In genomic region chr7:16645593-16646426, GRCh38 we compare ENCODE assay signal across 8 cellular contexts. TPM values are rescaled to one million over a fixed set of nuclear protein-coding genes. Genes with fewer than 3 reads are reported as not detected.
DNase-seq lines count a peak whose midpoint lies in the region; ATAC-seq and TF ChIP-seq lines count a peak whose summit lies in the region.

Gene ANKMY2, minus strand, starts transcription at chr7:16645754. Its CDS starts 181 bp downstream, at chr7:16645573.
Gene BZW2, plus strand, starts transcription at chr7:16646181. Its CDS starts 19,263 bp downstream, at chr7:16665444.

- H3K4me1 ChIP-seq in right atrium auricular region (peaks cover 0 to 65% of the 10 kb centered on the region in 2 donors), prostate gland (replicated peaks) (peaks cover 7% of the 10 kb centered on the region)

- TF ChIP-seq CTCF in right atrium auricular region (IDR thresholded peaks at IDR 0.05): no peak
- peak in 2 of 4 experiments; percentile 14 to 61 for TF ChIP-seq CTCF in prostate gland (IDR thresholded peaks at IDR 0.05)

- peaks cover 2% of the 10 kb centered on the region for H3K36me3 Mint-ChIP-seq in T-helper 17 cell (ENCODE audit: low read depth)

- 0% methylated on average over 67 of the region's 68 CpGs for WGBS in prostate gland

- H3K4me3 ChIP-seq in right atrium auricular region (peak within 1 kb of the TSS; percentile 90 to 98), prostate gland (peak within 1 kb of the TSS; percentile 77 to 94)

- H3K27me3 ChIP-seq in right atrium auricular region: no peaks in the 10 kb centered on the region
- no peaks in the 10 kb centered on the region for H3K27me3 ChIP-seq in prostate gland (replicated peaks; ENCODE audit: insufficient read depth)

- peak within 1 kb of the TSS; percentile 97 for H3K27ac Mint-ChIP-seq in T-helper 17 cell

- no peaks in the 10 kb centered on the region for H3K27me3 Mint-ChIP-seq in T-helper 17 cell

- intact Hi-C loops in prostate gland (cut with DNase I): loop anchor here (2.0 to 5.0 kb wide), 2 partner anchors 97 to 224 kb away; partner anchors contain the start of gene CRPPA

- ATAC-seq in HG02938 (IDR thresholded peaks at IDR 0.05; ENCODE audit: unreplicated experiment): peak; percentile 93
- ATAC-seq in T-helper 17 cell: peak; percentile 91

- peak; percentile 63 for TF ChIP-seq POLR2A in GM15510 (IDR thresholded peaks at IDR 0.05; ENCODE audit: borderline replicate concordance, extremely low read depth, insufficient read length)
- TF ChIP-seq POLR2A in prostate gland (IDR thresholded peaks at IDR 0.05): peak; percentile 92

- DNase-seq in NCI-H1694 treated with DMSO at 0.1 percent for 48 hours (lab: John Stamatoyannopoulos, UW): peak; percentile 93
- DNase-seq in T-helper 17 cell: peak; percentile 86 to 89 (median 88)
- peak; percentile 93 for DNase-seq in right atrium auricular region (ENCODE audit: low spot score)
- DNase-seq in prostate gland (ENCODE audit: low spot score): peak; percentile 93
- DNase-seq in ureter (ENCODE audit: low spot score): peak; percentile 96

- peaks cover 57% of the 10 kb centered on the region for H3K4me1 Mint-ChIP-seq in T-helper 17 cell

- H3K4me3 Mint-ChIP-seq in T-helper 17 cell: peak within 1 kb of the TSS; percentile 100

- H3K27ac ChIP-seq in angular gyrus (ENCODE audit: low read depth, low read length) (peak within 1 kb of the TSS; percentile 99), right atrium auricular region (peak within 1 kb of the TSS; percentile 90 to 95), prostate gland (peak within 1 kb of the TSS; percentile 89 to 93)

- H3K36me3 ChIP-seq in right atrium auricular region (no peaks in the 10 kb centered on the region), prostate gland (no peaks in the 10 kb centered on the region)

- H3K9me3 ChIP-seq in T-helper 17 cell (ENCODE audit: control insufficient read depth, low read length, poor library complexity, severe bottlenecking): no peaks in the 10 kb centered on the region
- H3K9me3 ChIP-seq in right atrium auricular region: no peaks in the 10 kb centered on the region
- H3K9me3 ChIP-seq in prostate gland: no peaks in the 10 kb centered on the region

RNA-seq across cellular contexts. Expression of gene ANKMY2, which starts in this region (rescaled TPM):
- total RNA-seq in T-helper 17 cell: 1 to 10 TPM; 6.8 to 6.9 TPM
- total RNA-seq in right atrium auricular region: 10 to 100 TPM; 20.8 to 33.7 TPM
- 10 to 100 TPM; 15.5 to 16.4 TPM for total RNA-seq in prostate gland
- total RNA-seq in ureter: 25.1 TPM

RNA-seq across cellular contexts. Expression of gene BZW2, which starts in this region (rescaled TPM):
- 10 to 100 TPM; 24.0 to 29.4 TPM for total RNA-seq in T-helper 17 cell
- 100 to 1,000 TPM; 206 to 292 TPM for total RNA-seq in right atrium auricular region
- 10 to 100 TPM; 31.0 to 33.5 TPM for total RNA-seq in prostate gland
- total RNA-seq in ureter: 96.3 TPM

Comparison
In these comparisons a context has a peak if more than half of its experiments do, and no peak if none do; other contexts are left out.
1. Peak in every context shown above with its lines: DNase-seq, ATAC-seq, H3K4me3 ChIP-seq and H3K27ac ChIP-seq.